ENCODE assay signal across 19 cellular contexts in the genomic region with DNA sequence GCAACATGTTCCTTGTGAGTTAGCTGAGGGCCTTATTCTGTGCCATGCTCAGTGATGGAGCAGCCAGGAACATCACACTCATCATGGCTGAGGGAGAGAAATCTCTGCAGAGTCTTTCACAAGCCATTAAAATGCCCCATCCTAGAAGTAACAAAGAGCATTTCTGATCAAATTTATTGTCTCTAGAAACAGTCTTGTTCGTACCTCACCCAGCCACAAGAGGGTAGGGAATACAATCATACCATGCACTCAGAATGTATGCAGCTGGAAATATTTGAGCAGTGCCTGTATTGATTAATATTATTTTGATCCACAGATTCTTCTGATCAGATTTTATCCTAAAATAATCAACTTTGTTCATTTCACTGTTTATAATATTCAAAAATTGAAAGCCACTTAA.
"Had no signal": no experiment of that assay in that cellular context is flagged by ENCODE, and none has a peak within 500 bp of the region (broad histone marks: within the 10 kb centered on the region; RNA-seq: fewer than 3 reads in every experiment).

No MANE protein-coding gene starts in this region.

- H3K27ac Mint-ChIP-seq: activated B cell treated with CpG ODN at 0.5 μM for 24 hours; activated CD4-positive, alpha-beta T cell treated with anti-CD3 and anti-CD28 coated beads, Interleukin-2, amount 10 ng/mL, durations not matched to agents 24 days and 14 days; activated CD8-positive, alpha-beta T cell treated with anti-CD3 and anti-CD28 coated beads, Interleukin-2, amount 10 ng/mL, durations not matched to agents 7 days and 5 days; activated T-cell treated with anti-CD3 and anti-CD28 coated beads, Interleukin-2, amount 50 U/mL, for 72 hours; dendritic cell treated with granulocyte-macrophage colony-stimulating factor and Interleukin-4, amounts not matched to agents 40 ng/mL and 50 ng/mL, for 4 days; nephron; stimulated activated effector memory CD8-positive, alpha-beta T cell treated with anti-CD3 and anti-CD28 coated beads, Interleukin-12 subunit alpha, Interleukin-12 subunit beta, amount 100 ng/mL, for 72 hours had no signal

- H3K4me3 ChIP-seq: esophagus squamous epithelium, lower lobe of right lung, sigmoid colon, stomach had no signal

- H3K9me3 ChIP-seq: esophagus squamous epithelium, lower lobe of right lung, sigmoid colon, stomach had no signal

- H3K4me1 Mint-ChIP-seq: nephron had no signal

- ATAC-seq: activated CD8-positive, alpha-beta T cell treated with anti-CD3 and anti-CD28 coated beads, Interleukin-2, amount 10 ng/mL, durations not matched to agents 7 days and 5 days; activated T-cell treated with anti-CD3 and anti-CD28 coated beads, Interleukin-2, amount 50 U/mL, for 72 hours; left colon; lower lobe of right lung; stimulated activated effector memory CD8-positive, alpha-beta T cell treated with anti-CD3 and anti-CD28 coated beads, Interleukin-12 subunit alpha, Interleukin-12 subunit beta, amount 100 ng/mL, for 72 hours had no signal

- H3K27me3 Mint-ChIP-seq: activated B cell treated with CpG ODN at 0.5 μM for 24 hours; activated CD4-positive, alpha-beta T cell treated with anti-CD3 and anti-CD28 coated beads, Interleukin-2, amount 10 ng/mL, durations not matched to agents 24 days and 14 days; dendritic cell treated with granulocyte-macrophage colony-stimulating factor and Interleukin-4, amounts not matched to agents 40 ng/mL and 50 ng/mL, for 4 days had no signal

- H3K9me3 Mint-ChIP-seq: activated B cell treated with CpG ODN at 0.5 μM for 24 hours; activated CD4-positive, alpha-beta T cell treated with anti-CD3 and anti-CD28 coated beads, Interleukin-2, amount 10 ng/mL, durations not matched to agents 24 days and 14 days; dendritic cell treated with granulocyte-macrophage colony-stimulating factor and Interleukin-4, amounts not matched to agents 40 ng/mL and 50 ng/mL, for 4 days; nephron; stimulated activated effector memory CD8-positive, alpha-beta T cell treated with anti-CD3 and anti-CD28 coated beads, Interleukin-12 subunit alpha, Interleukin-12 subunit beta, amount 100 ng/mL, for 72 hours had no signal

- DNase-seq: activated B cell treated with CpG ODN at 0.5 μM for 24 hours; activated CD4-positive, alpha-beta T cell treated with anti-CD3 and anti-CD28 coated beads, Interleukin-2, amount 10 ng/mL, durations not matched to agents 24 days and 14 days; activated CD8-positive, alpha-beta T cell treated with anti-CD3 and anti-CD28 coated beads, Interleukin-2, amount 10 ng/mL, durations not matched to agents 7 days and 5 days; activated effector memory CD4-positive, alpha-beta T cell treated with anti-CD3 and anti-CD28 coated beads, Interleukin-2, amount 50 U/mL, for 16 hours; activated naive CD4-positive, alpha-beta T cell treated with anti-CD3 and anti-CD28 coated beads, Interleukin-2, amount 50 U/mL, for 16 hours; activated T-cell treated with anti-CD3 and anti-CD28 coated beads, Interleukin-2, amount 50 U/mL, for 72 hours; aorta; cerebellar nuclear complex; effector CD8-positive, alpha-beta T cell; esophagus squamous epithelium; left colon; lower lobe of right lung; sigmoid colon; stimulated activated CD4-positive, alpha-beta T cell treated with anti-CD3 and anti-CD28 coated beads, Interleukin-4, amount 100 ng/mL, for 24 hours; stomach; trophoblast cell had no signal

- H3K27me3 ChIP-seq: esophagus squamous epithelium, sigmoid colon, stomach had no signal

- H3K4me3 Mint-ChIP-seq: activated B cell treated with CpG ODN at 0.5 μM for 24 hours; activated CD4-positive, alpha-beta T cell treated with anti-CD3 and anti-CD28 coated beads, Interleukin-2, amount 10 ng/mL, durations not matched to agents 24 days and 14 days; activated CD8-positive, alpha-beta T cell treated with anti-CD3 and anti-CD28 coated beads, Interleukin-2, amount 10 ng/mL, durations not matched to agents 7 days and 5 days; activated T-cell treated with anti-CD3 and anti-CD28 coated beads, Interleukin-2, amount 50 U/mL, for 72 hours; dendritic cell treated with granulocyte-macrophage colony-stimulating factor and Interleukin-4, amounts not matched to agents 40 ng/mL and 50 ng/mL, for 4 days; nephron; stimulated activated effector memory CD8-positive, alpha-beta T cell treated with anti-CD3 and anti-CD28 coated beads, Interleukin-12 subunit alpha, Interleukin-12 subunit beta, amount 100 ng/mL, for 72 hours had no signal

- H3K4me1 ChIP-seq: esophagus squamous epithelium, lower lobe of right lung, sigmoid colon had no signal

- H3K27ac ChIP-seq: esophagus squamous epithelium, lower lobe of right lung, sigmoid colon, stomach had no signal
